8 cellular contexts compared by ENCODE assay signal in the genomic region with DNA sequence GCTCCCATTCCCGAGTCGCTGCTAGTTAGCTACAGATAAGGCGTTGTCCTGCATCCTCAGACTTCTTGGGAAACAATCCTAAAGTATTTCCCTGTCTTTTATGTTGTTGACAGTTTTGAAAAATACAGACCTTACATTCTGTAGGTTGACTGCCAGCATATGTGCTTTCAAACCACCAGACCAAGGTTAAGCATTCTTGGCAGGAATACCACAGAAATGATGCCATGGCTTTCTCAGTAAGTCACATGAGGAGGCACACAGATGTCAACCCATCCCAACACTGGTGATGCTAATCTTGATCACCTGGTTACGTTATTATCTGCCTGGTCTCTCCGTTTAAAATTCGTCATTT. TPM values are rescaled to one million over a fixed set of nuclear protein-coding genes. Genes with fewer than 3 reads are reported as not detected.
DNase-seq lines count a peak whose midpoint lies in the region; TF ChIP-seq lines count a peak whose summit lies in the region.

No MANE protein-coding gene starts in this region.

- peak overlapping the region; percentile 66 for H3K4me3 ChIP-seq in thymus (ENCODE audit: low read length)

- H3K27ac Mint-ChIP-seq in activated T-cell treated with anti-CD3 and anti-CD28 coated beads, Interleukin-2, amount 50 U/mL, for 24 hours: peak overlapping the region; percentile 99
- peak overlapping the region; percentile 97 for H3K27ac Mint-ChIP-seq in activated T-helper 2 cell treated with anti-CD3 and anti-CD28 coated beads, Interferon-gamma antibody, Interleukin-2, Interleukin-4, amounts not matched to agents 10 μg/mL and 5 μg/mL and 100 μg/mL, durations not matched to agents 14 hours and 24 hours and 36 hours

- peaks cover 26% of the 10 kb centered on the region for H3K36me3 ChIP-seq in thymus (ENCODE audit: control insufficient read depth, insufficient read depth)

- peaks cover 11% of the 10 kb centered on the region for H3K4me1 ChIP-seq in thymus (ENCODE audit: control insufficient read depth, insufficient read depth, low read length)

- peaks cover 62% of the 10 kb centered on the region for H3K36me3 Mint-ChIP-seq in activated T-cell treated with anti-CD3 and anti-CD28 coated beads, Interleukin-2, amount 50 U/mL, for 24 hours (ENCODE audit: low read depth)
- H3K36me3 Mint-ChIP-seq in activated T-helper 2 cell treated with anti-CD3 and anti-CD28 coated beads, Interferon-gamma antibody, Interleukin-2, Interleukin-4, amounts not matched to agents 10 μg/mL and 5 μg/mL and 100 μg/mL, durations not matched to agents 14 hours and 24 hours and 36 hours (ENCODE audit: low read depth): peaks cover 48% of the 10 kb centered on the region

- no peaks in the 10 kb centered on the region for H3K9me3 Mint-ChIP-seq in activated T-cell treated with anti-CD3 and anti-CD28 coated beads, Interleukin-2, amount 50 U/mL, for 24 hours
- no peaks in the 10 kb centered on the region for H3K9me3 Mint-ChIP-seq in activated T-helper 2 cell treated with anti-CD3 and anti-CD28 coated beads, Interferon-gamma antibody, Interleukin-2, Interleukin-4, amounts not matched to agents 10 μg/mL and 5 μg/mL and 100 μg/mL, durations not matched to agents 14 hours and 24 hours and 36 hours

- H3K4me1 Mint-ChIP-seq in activated T-cell treated with anti-CD3 and anti-CD28 coated beads, Interleukin-2, amount 50 U/mL, for 24 hours (ENCODE audit: low read depth): peaks cover 32% of the 10 kb centered on the region
- peaks cover 18% of the 10 kb centered on the region for H3K4me1 Mint-ChIP-seq in activated T-helper 2 cell treated with anti-CD3 and anti-CD28 coated beads, Interferon-gamma antibody, Interleukin-2, Interleukin-4, amounts not matched to agents 10 μg/mL and 5 μg/mL and 100 μg/mL, durations not matched to agents 14 hours and 24 hours and 36 hours (ENCODE audit: low read depth)

- intact Hi-C loops in activated T-helper 2 cell treated with anti-CD3 and anti-CD28 coated beads, Interferon-gamma antibody, Interleukin-2, Interleukin-4, amounts not matched to agents 10 μg/mL and 5 μg/mL and 100 μg/mL, durations not matched to agents 14 hours and 24 hours and 36 hours (cut with micrococcal nuclease): no loop called here

- no peaks in the 10 kb centered on the region for H3K9me3 ChIP-seq in thymus (ENCODE audit: control insufficient read depth)

- H3K27ac ChIP-seq in thymus (ENCODE audit: low read depth): peak overlapping the region; percentile 85

- H3K4me3 Mint-ChIP-seq in activated T-cell treated with anti-CD3 and anti-CD28 coated beads, Interleukin-2, amount 50 U/mL, for 24 hours: peak overlapping the region; percentile 98
- peak overlapping the region; percentile 98 for H3K4me3 Mint-ChIP-seq in activated T-helper 2 cell treated with anti-CD3 and anti-CD28 coated beads, Interferon-gamma antibody, Interleukin-2, Interleukin-4, amounts not matched to agents 10 μg/mL and 5 μg/mL and 100 μg/mL, durations not matched to agents 14 hours and 24 hours and 36 hours (ENCODE audit: low read depth)

- H3K27me3 Mint-ChIP-seq in activated T-cell treated with anti-CD3 and anti-CD28 coated beads, Interleukin-2, amount 50 U/mL, for 24 hours: no peaks in the 10 kb centered on the region
- H3K27me3 Mint-ChIP-seq in activated T-helper 2 cell treated with anti-CD3 and anti-CD28 coated beads, Interferon-gamma antibody, Interleukin-2, Interleukin-4, amounts not matched to agents 10 μg/mL and 5 μg/mL and 100 μg/mL, durations not matched to agents 14 hours and 24 hours and 36 hours (ENCODE audit: low read depth): no peaks in the 10 kb centered on the region

- TF ChIP-seq CTCF in GM10248 (IDR thresholded peaks at IDR 0.05; ENCODE audit: control extremely low read depth, extremely low read depth, low read depth, missing control alignments): no peak

- CTCF ChIA-PET in GM10248 (lab: Yijun Ruan, JAX): interaction anchor here (0.7 to 1.6 kb wide), 3 partner anchors 12 to 47 kb away, joined by 3 to 5 read pairs (median 3); a partner anchor contains a TSS

- POLR2A ChIA-PET in GM10248 (lab: Yijun Ruan, JAX): interaction anchor here (0.6 to 1.0 kb wide), 2 partner anchors 47 to 83 kb away, joined by 4 to 5 read pairs; a partner anchor contains a TSS

- no peaks in the 10 kb centered on the region for H3K27me3 ChIP-seq in thymus (ENCODE audit: control insufficient read depth, insufficient read depth)

- no peak for DNase-seq in activated T-cell treated with anti-CD3 and anti-CD28 coated beads, Interleukin-2, amount 50 U/mL, for 24 hours
- no peak for DNase-seq in activated T-cell treated with anti-CD3 and anti-CD28 coated beads, Interleukin-2, amount 50 U/mL, for 1 hour
- DNase-seq in activated T-helper 2 cell treated with anti-CD3 and anti-CD28 coated beads, Interferon-gamma antibody, Interleukin-2, Interleukin-4, amounts not matched to agents 10 μg/mL and 5 μg/mL and 100 μg/mL, durations not matched to agents 14 hours and 24 hours and 36 hours (ENCODE audit: low spot score): no peak
- DNase-seq in iris pigment epithelial cell (ENCODE audit: low read depth) (peak; percentile 40), nucleus accumbens (lab: John Stamatoyannopoulos, UW) (no peak), NCI-H774 (lab: John Stamatoyannopoulos, UW) (no peak), GM10248 (ENCODE audit: extremely low spot score) (no peak)

- WGBS in thymus: 46% methylated on average over 6 of the region's 6 CpGs

RNA-seq across cellular contexts. Expression of a gene that starts 0.9 kb away (rescaled TPM):
- total RNA-seq in activated T-helper 2 cell treated with anti-CD3 and anti-CD28 coated beads, Interferon-gamma antibody, Interleukin-2, Interleukin-4, amounts not matched to agents 10 μg/mL and 5 μg/mL and 100 μg/mL, durations not matched to agents 14 hours and 24 hours and 36 hours: 56.0 and 57.5 TPM in 2 replicates
- polyA plus RNA-seq in thymus: 23.7 TPM

RNA-seq across cellular contexts. Expression of a gene that starts 47.0 kb away (rescaled TPM):
- total RNA-seq in activated T-helper 2 cell treated with anti-CD3 and anti-CD28 coated beads, Interferon-gamma antibody, Interleukin-2, Interleukin-4, amounts not matched to agents 10 μg/mL and 5 μg/mL and 100 μg/mL, durations not matched to agents 14 hours and 24 hours and 36 hours: 286 and 303 TPM in 2 replicates
- polyA plus RNA-seq in thymus: 136 TPM

RNA-seq across cellular contexts. Expression of a gene that starts 49.6 kb away (rescaled TPM):
- total RNA-seq in activated T-helper 2 cell treated with anti-CD3 and anti-CD28 coated beads, Interferon-gamma antibody, Interleukin-2, Interleukin-4, amounts not matched to agents 10 μg/mL and 5 μg/mL and 100 μg/mL, durations not matched to agents 14 hours and 24 hours and 36 hours: 61.5 and 64.4 TPM in 2 replicates
- 22.7 TPM for polyA plus RNA-seq in thymus
